ENCODE assay signal across 8 cellular contexts in the genomic region with DNA sequence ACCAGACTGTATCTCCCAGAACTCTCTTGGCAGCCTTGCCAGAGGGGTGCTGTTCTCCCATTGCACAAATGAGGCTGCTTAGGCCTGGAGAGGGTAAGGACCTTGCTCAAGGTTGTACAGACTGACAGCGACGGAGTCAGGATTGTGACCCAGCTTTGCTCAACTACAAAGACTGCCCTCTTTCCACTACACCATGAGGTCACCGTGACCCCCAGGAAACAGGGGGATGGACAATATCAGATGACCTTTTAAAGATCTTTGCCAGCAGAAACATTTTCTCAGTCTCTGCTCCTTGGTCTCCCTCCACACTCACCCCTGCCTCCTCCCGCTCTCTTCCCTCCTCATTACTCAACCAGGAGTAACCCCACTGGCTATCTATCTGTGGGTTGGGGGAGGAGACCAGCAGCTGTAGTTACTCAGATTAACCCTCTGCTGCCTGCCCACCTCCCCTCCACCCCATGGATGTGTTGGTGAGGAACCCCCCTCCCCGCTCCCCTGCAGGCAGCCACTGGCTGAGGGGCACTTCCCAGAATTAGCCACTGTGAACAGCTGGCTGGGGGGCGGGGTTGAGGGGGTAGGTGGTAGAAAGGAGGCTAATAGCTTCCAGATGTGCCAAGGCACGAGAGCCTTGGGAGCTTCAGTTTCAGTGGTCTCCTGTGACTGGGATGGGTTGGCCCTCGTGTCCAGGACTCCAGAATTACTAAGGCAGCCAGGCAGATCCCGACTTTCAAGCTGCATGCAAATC. TPM values are rescaled to one million over a fixed set of nuclear protein-coding genes. Genes with fewer than 3 reads are reported as not detected.
DNase-seq lines count a peak whose midpoint lies in the region; ATAC-seq and TF ChIP-seq lines count a peak whose summit lies in the region.

No MANE protein-coding gene starts in this region.

- H3K9me3 ChIP-seq in SJCRH30 (replicated peaks) (no peaks in the 10 kb centered on the region), neural progenitor cell (ENCODE audit: low read depth) (no peaks in the 10 kb centered on the region)

- DNase-seq in SJCRH30 (peak; percentile 31 to 51), neural progenitor cell (ENCODE audit: low spot score) (peak; percentile 32), NCI-H446 treated with DMSO at 0.1 percent for 48 hours (lab: John Stamatoyannopoulos, UW) (no peak), glutamatergic neuron (no peak), NCI-H2029 (lab: John Stamatoyannopoulos, UW) (no peak), NCI-H2171 treated with DMSO at 0.1 percent for 48 hours (lab: John Stamatoyannopoulos, UW) (no peak)

- no peak overlapping the region for H2AFZ ChIP-seq in neural progenitor cell (replicated peaks)

- H3K4me2 ChIP-seq in neural progenitor cell = peak overlapping the region; percentile 6

- H3K27me3 Mint-ChIP-seq in neural progenitor cell (ENCODE audit: insufficient read depth, low read depth) (peaks cover 19% of the 10 kb centered on the region), glutamatergic neuron (ENCODE audit: unreplicated experiment) (peaks cover 9% of the 10 kb centered on the region)

- no peaks in the 10 kb centered on the region for H3F3A ChIP-seq in neural progenitor cell (ENCODE audit: low read depth)

- H3K36me3 ChIP-seq in SJCRH30 (no peaks in the 10 kb centered on the region), neural progenitor cell (no peaks in the 10 kb centered on the region)

- H3K27ac Mint-ChIP-seq in neural progenitor cell = peak overlapping the region; percentile 54
- H3K27ac Mint-ChIP-seq in glutamatergic neuron (ENCODE audit: unreplicated experiment) = no peak overlapping the region

- no peaks in the 10 kb centered on the region for H3K36me3 Mint-ChIP-seq in neural progenitor cell
- H3K36me3 Mint-ChIP-seq in glutamatergic neuron (ENCODE audit: unreplicated experiment) = peaks cover 4% of the 10 kb centered on the region

- H3K4me3 ChIP-seq in SJCRH30 = no peak overlapping the region
- H3K4me3 ChIP-seq in neural progenitor cell = no peak overlapping the region

- no peaks in the 10 kb centered on the region for H3K79me2 ChIP-seq in neural progenitor cell (ENCODE audit: low read depth)

- ATAC-seq in GM19023 (IDR thresholded peaks at IDR 0.05; ENCODE audit: unreplicated experiment) = peak; percentile 31
- ATAC-seq in HG02852 (IDR thresholded peaks at IDR 0.05; ENCODE audit: unreplicated experiment) = peak; percentile 9

- H3K9me3 Mint-ChIP-seq in neural progenitor cell = no peaks in the 10 kb centered on the region
- H3K9me3 Mint-ChIP-seq in glutamatergic neuron (ENCODE audit: unreplicated experiment) = peaks cover 4% of the 10 kb centered on the region

- H4K20me1 ChIP-seq in neural progenitor cell (ENCODE audit: low read depth) = no peaks in the 10 kb centered on the region

- TF ChIP-seq CTCF in neural progenitor cell (IDR thresholded peaks at IDR 0.05) (no peak), glutamatergic neuron (IDR thresholded peaks at IDR 0.05; ENCODE audit: partially characterized antibody, unreplicated experiment) (no peak)

- peaks cover 36% of the 10 kb centered on the region for H3K4me1 ChIP-seq in SJCRH30
- peaks cover 12% of the 10 kb centered on the region for H3K4me1 ChIP-seq in neural progenitor cell

- no peak overlapping the region for H3K9ac ChIP-seq in neural progenitor cell

- H3K27ac ChIP-seq in SJCRH30 (no peak overlapping the region), neural progenitor cell (no peak overlapping the region)

- no peaks in the 10 kb centered on the region for H3K27me3 ChIP-seq in SJCRH30
- H3K27me3 ChIP-seq in neural progenitor cell = no peaks in the 10 kb centered on the region

- peaks cover 31% of the 10 kb centered on the region for H3K4me1 Mint-ChIP-seq in neural progenitor cell
- H3K4me1 Mint-ChIP-seq in glutamatergic neuron (ENCODE audit: low read depth, unreplicated experiment) = peaks cover 11% of the 10 kb centered on the region

- H3K4me3 Mint-ChIP-seq in neural progenitor cell = no peak overlapping the region
- H3K4me3 Mint-ChIP-seq in glutamatergic neuron (ENCODE audit: unreplicated experiment) = no peak overlapping the region

RNA-seq across cellular contexts. Expression of gene MRPS18A, which starts 26.9 kb away (rescaled TPM):
- 51.6 and 54.7 TPM in 2 replicates for total RNA-seq in SJCRH30 (2014; rRNA removed; shearing (Covaris generic))
- total RNA-seq in neural progenitor cell (ENCODE audit: low replicate concordance) (34.5 and 52.7 TPM in 2 replicates), glutamatergic neuron (ENCODE audit: unreplicated experiment) (27.7 TPM)

RNA-seq across cellular contexts. Expression of gene VEGFA, which starts 55.5 kb away (rescaled TPM):
- total RNA-seq in SJCRH30 (2014; rRNA removed; shearing (Covaris generic)) = 27.0 and 31.6 TPM in 2 replicates
- total RNA-seq in neural progenitor cell (ENCODE audit: low replicate concordance) (49.6 and 78.6 TPM in 2 replicates), glutamatergic neuron (ENCODE audit: unreplicated experiment) (21.6 TPM)

Comparison
In these comparisons a context has a peak if more than half of its experiments do, and no peak if none do; other contexts are left out.
1. DNase-seq: peak in SJCRH30 (2 of 2) and neural progenitor cell (single experiment); none in NCI-H446 treated with DMSO at 0.1 percent for 48 hours (single experiment), glutamatergic neuron (single experiment), NCI-H2029 (single experiment) and NCI-H2171 treated with DMSO at 0.1 percent for 48 hours (single experiment).